ENCODE assay signal across 1 cellular context in genomic region chr17:81920612-81921530, GRCh38.
A peak's percentile ranks its signal among the peaks of the same experiment; 100 is the strongest.
TF ChIP-seq lines count a peak whose summit lies in the region.

No MANE protein-coding gene starts in this region.

TF ChIP-seq in GM12878, 131 proteins besides CTCF, POLR2A, EP300 and RAD21:
- no peak for TF ChIP-seq ZBTB40 (IDR thresholded peaks at IDR 0.05; ENCODE audit: borderline replicate concordance)
- no peak for TF ChIP-seq KLF5 (IDR thresholded peaks at IDR 0.05; ENCODE audit: partially characterized antibody)
- TF ChIP-seq NR2C1 (IDR thresholded peaks at IDR 0.05), result peak; percentile 45
- TF ChIP-seq STAT3 (IDR thresholded peaks at IDR 0.05; ENCODE audit: low read depth, low read length), result no peak
- TF ChIP-seq PAX8 (IDR thresholded peaks at IDR 0.05), result no peak
- TF ChIP-seq FOXK2 (IDR thresholded peaks at IDR 0.05), result no peak
- no peak for TF ChIP-seq SUZ12 (IDR thresholded peaks at IDR 0.05; ENCODE audit: unreplicated experiment)
- no peak for TF ChIP-seq SMC3 (IDR thresholded peaks at IDR 0.05; ENCODE audit: borderline replicate concordance, low read length)
- TF ChIP-seq IKZF1 (conservative IDR thresholded peaks at IDR 0.05), result no peak
- no peak for TF ChIP-seq IKZF2 (IDR thresholded peaks at IDR 0.05)
- no peak for TF ChIP-seq CBX3 (IDR thresholded peaks at IDR 0.05; ENCODE audit: borderline replicate concordance, low read depth)
- TF ChIP-seq CBFB (IDR thresholded peaks at IDR 0.05; ENCODE audit: low read depth), result no peak
- peak; percentile 42; the same call in 1 of the 2 replicates for TF ChIP-seq NR2F1 (conservative IDR thresholded peaks at IDR 0.05)
- TF ChIP-seq SREBF2 (IDR thresholded peaks at IDR 0.05; ENCODE audit: low read length), result no peak
- no peak for TF ChIP-seq GABPA (IDR thresholded peaks at IDR 0.05; ENCODE audit: low read depth)
- no peak for TF ChIP-seq RELB (IDR thresholded peaks at IDR 0.05; ENCODE audit: low read depth)
- peak; percentile 51 for TF ChIP-seq NR2C2 (IDR thresholded peaks at IDR 0.05; ENCODE audit: borderline replicate concordance, control insufficient read depth, insufficient read length, low read depth)
- TF ChIP-seq PRDM15 (CRISPR knock-in tag; IDR thresholded peaks at IDR 0.05), result no peak
- TF ChIP-seq E4F1 (IDR thresholded peaks at IDR 0.05; ENCODE audit: borderline replicate concordance, partially characterized antibody), result no peak
- TF ChIP-seq ASH2L (IDR thresholded peaks at IDR 0.05; ENCODE audit: borderline replicate concordance, low read depth), result no peak
- no peak for TF ChIP-seq MYC (IDR thresholded peaks at IDR 0.05; ENCODE audit: insufficient read depth, insufficient read length, insufficient replicate concordance, low read length, severe bottlenecking)
